1 cellular context compared by ENCODE assay signal in the genomic region with DNA sequence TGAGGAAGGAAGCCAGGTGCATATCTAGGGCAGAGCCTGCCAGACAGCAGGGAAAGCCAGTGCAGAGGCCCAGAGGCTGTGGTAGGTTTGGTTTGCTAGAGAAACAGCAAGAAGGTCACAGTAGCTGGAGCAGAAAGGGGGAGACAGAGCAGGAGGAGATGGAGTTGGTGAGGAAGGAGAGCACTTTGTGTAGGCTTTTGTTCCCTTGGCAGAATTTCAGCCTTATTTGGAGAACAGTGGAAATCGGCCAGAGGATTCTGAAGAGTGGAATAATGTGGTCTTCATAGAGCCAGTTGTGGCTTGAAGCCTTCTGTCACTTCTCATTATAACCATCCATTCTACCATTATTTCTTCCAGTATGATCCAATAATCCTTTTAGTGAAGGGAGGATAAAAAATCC.
TF ChIP-seq lines count a peak whose summit lies in the region.

No MANE protein-coding gene starts in this region.

TF ChIP-seq in IMR-90, 13 proteins besides CTCF, POLR2A, EP300 and RAD21:
- TF ChIP-seq RFX5 (IDR thresholded peaks at IDR 0.05; ENCODE audit: low read depth, low read length) (no peak), SMC3 (IDR thresholded peaks at IDR 0.05; ENCODE audit: low read depth, low read length) (no peak), BHLHE40 (IDR thresholded peaks at IDR 0.05; ENCODE audit: low read depth, low read length) (no peak), CEBPB (IDR thresholded peaks at IDR 0.05; ENCODE audit: low read depth, low read length) (no peak), MAFK (IDR thresholded peaks at IDR 0.05; ENCODE audit: low read depth, low read length) (no peak), CHD1 (IDR thresholded peaks at IDR 0.05; ENCODE audit: low read depth, low read length) (no peak), FOS (IDR thresholded peaks at IDR 0.05; ENCODE audit: low read depth, low read length) (no peak), MAZ (IDR thresholded peaks at IDR 0.05; ENCODE audit: borderline replicate concordance, low read depth, low read length) (no peak), MXI1 (IDR thresholded peaks at IDR 0.05; ENCODE audit: borderline replicate concordance, low read depth, low read length) (no peak)
- TF ChIP-seq, protein P1, sequence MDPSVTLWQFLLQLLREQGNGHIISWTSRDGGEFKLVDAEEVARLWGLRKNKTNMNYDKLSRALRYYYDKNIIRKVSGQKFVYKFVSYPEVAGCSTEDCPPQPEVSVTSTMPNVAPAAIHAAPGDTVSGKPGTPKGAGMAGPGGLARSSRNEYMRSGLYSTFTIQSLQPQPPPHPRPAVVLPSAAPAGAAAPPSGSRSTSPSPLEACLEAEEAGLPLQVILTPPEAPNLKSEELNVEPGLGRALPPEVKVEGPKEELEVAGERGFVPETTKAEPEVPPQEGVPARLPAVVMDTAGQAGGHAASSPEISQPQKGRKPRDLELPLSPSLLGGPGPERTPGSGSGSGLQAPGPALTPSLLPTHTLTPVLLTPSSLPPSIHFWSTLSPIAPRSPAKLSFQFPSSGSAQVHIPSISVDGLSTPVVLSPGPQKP (IDR thresholded peaks at IDR 0.05; ENCODE audit: borderline replicate concordance, low read depth, low read length), result no peak
- TF ChIP-seq, protein P2, sequence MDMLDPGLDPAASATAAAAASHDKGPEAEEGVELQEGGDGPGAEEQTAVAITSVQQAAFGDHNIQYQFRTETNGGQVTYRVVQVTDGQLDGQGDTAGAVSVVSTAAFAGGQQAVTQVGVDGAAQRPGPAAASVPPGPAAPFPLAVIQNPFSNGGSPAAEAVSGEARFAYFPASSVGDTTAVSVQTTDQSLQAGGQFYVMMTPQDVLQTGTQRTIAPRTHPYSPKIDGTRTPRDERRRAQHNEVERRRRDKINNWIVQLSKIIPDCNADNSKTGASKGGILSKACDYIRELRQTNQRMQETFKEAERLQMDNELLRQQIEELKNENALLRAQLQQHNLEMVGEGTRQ (IDR thresholded peaks at IDR 0.05; ENCODE audit: low read depth, low read length), result no peak
